Comparison of ENCODE assay signal across 8 cellular contexts in genomic region chr16:70576431-70577255, GRCh38. TPM values are rescaled to one million over a fixed set of nuclear protein-coding genes. Genes with fewer than 3 reads are reported as not detected.
DNase-seq lines count a peak whose midpoint lies in the region; ATAC-seq and TF ChIP-seq lines count a peak whose summit lies in the region.

No MANE protein-coding gene starts in this region.

- no peak overlapping the region for H3K4me3 Mint-ChIP-seq in activated T-helper 17 cell treated with anti-CD3 and anti-CD28 coated beads, Interleukin-2, amount 50 U/mL, for 72 hours

- intact Hi-C loops in right lobe of liver (cut with DNase I), result no loop called here

- H3K4me1 ChIP-seq in right lobe of liver, result peaks cover 0 to 25% (median 0%) of the 10 kb centered on the region in 4 donors

- H3K27me3 ChIP-seq in right lobe of liver, result no peaks in the 10 kb centered on the region

- no peaks in the 10 kb centered on the region for H3K9me3 Mint-ChIP-seq in activated T-helper 17 cell treated with anti-CD3 and anti-CD28 coated beads, Interleukin-2, amount 50 U/mL, for 72 hours

- TF ChIP-seq CTCF in right lobe of liver (IDR thresholded peaks at IDR 0.05), result no peak

- peaks cover 33% of the 10 kb centered on the region for H3K36me3 Mint-ChIP-seq in activated T-helper 17 cell treated with anti-CD3 and anti-CD28 coated beads, Interleukin-2, amount 50 U/mL, for 72 hours (ENCODE audit: low read depth)

- H3K4me3 ChIP-seq in right lobe of liver, result no peak overlapping the region

- peaks cover 2 to 18% (median 7%) of the 10 kb centered on the region in 4 donors for H3K36me3 ChIP-seq in right lobe of liver

- peak overlapping the region; percentile 31 for H3K27ac Mint-ChIP-seq in activated T-helper 17 cell treated with anti-CD3 and anti-CD28 coated beads, Interleukin-2, amount 50 U/mL, for 72 hours

- H3K9me3 ChIP-seq in right lobe of liver, result no peaks in the 10 kb centered on the region

- DNase-seq in NOMO-1 (lab: John Stamatoyannopoulos, UW; ENCODE audit: unreplicated experiment in 2 of 2) (peak; percentile 25 to 35), NOMO-1 treated with dmso at 0.1 percent for 144 hours (lab: John Stamatoyannopoulos, UW; ENCODE audit: unreplicated experiment) (no peak), HT1080 (ENCODE audit: low read depth) (peak; percentile 58), right lobe of liver (no peak), NCI-H128 (lab: John Stamatoyannopoulos, UW; ENCODE audit: unreplicated experiment) (no peak), iPS-NIHi7 (ENCODE audit: extremely low spot score) (no peak)

- TF ChIP-seq POLR2A in right lobe of liver (IDR thresholded peaks at IDR 0.05), result no peak

- WGBS in right lobe of liver (ENCODE audit: insufficient coverage, low coverage, low lambda C conversion rate, missing lambda C conversion rate), result 54% methylated on average over 9 of the region's 10 CpGs

- no peaks in the 10 kb centered on the region for H3K27me3 Mint-ChIP-seq in activated T-helper 17 cell treated with anti-CD3 and anti-CD28 coated beads, Interleukin-2, amount 50 U/mL, for 72 hours

- H3K27ac ChIP-seq in right lobe of liver, result peak overlapping the region in 1 of 3 donors; percentile 15

- peaks cover 16% of the 10 kb centered on the region for H3K4me1 Mint-ChIP-seq in activated T-helper 17 cell treated with anti-CD3 and anti-CD28 coated beads, Interleukin-2, amount 50 U/mL, for 72 hours

- ATAC-seq in GM21619 (IDR thresholded peaks at IDR 0.05; ENCODE audit: unreplicated experiment) (peak; percentile 91), right lobe of liver (peak; percentile 45 to 73 (median 58))
- peak; percentile 66 for ATAC-seq in activated T-helper 17 cell treated with anti-CD3 and anti-CD28 coated beads, Interleukin-2, amount 50 U/mL, for 72 hours (replicated peaks)

RNA-seq across cellular contexts. Expression of gene SF3B3, which starts 53.0 kb away (rescaled TPM):
- 152 and 267 TPM in 2 replicates for total RNA-seq in HT1080 (2014; rRNA removed; shearing (Covaris generic))
- polyA plus RNA-seq in HT1080 (2015; cell fraction: cytosol; rRNA removed), result 171 and 196 TPM in 2 replicates
- 609 and 663 TPM in 2 replicates for polyA plus RNA-seq in HT1080 (2015; cell fraction: nucleus; rRNA removed)
- 100 to 1,000 TPM; 343 to 576 TPM for total RNA-seq in activated T-helper 17 cell treated with anti-CD3 and anti-CD28 coated beads, Interleukin-2, amount 50 U/mL, for 72 hours
- total RNA-seq in right lobe of liver, result 100 to 1,000 TPM in 1 of 6 experiments, 10 to 100 TPM in 5; 51.4 to 110 (median 90.7) TPM

RNA-seq across cellular contexts. Expression of gene COG4, which starts 53.3 kb away (rescaled TPM):
- 52.8 and 63.4 TPM in 2 replicates for total RNA-seq in HT1080 (2014; rRNA removed; shearing (Covaris generic))
- polyA plus RNA-seq in HT1080 (2015; cell fraction: cytosol; rRNA removed), result 30.6 and 42.5 TPM in 2 replicates
- 79.3 and 95.0 TPM in 2 replicates for polyA plus RNA-seq in HT1080 (2015; cell fraction: nucleus; rRNA removed)
- 10 to 100 TPM; 31.2 to 31.5 TPM for total RNA-seq in activated T-helper 17 cell treated with anti-CD3 and anti-CD28 coated beads, Interleukin-2, amount 50 U/mL, for 72 hours
- total RNA-seq in right lobe of liver, result 10 to 100 TPM; 24.5 to 32.9 (median 30.7) TPM

Comparison
In these comparisons a context has a peak if more than half of its experiments do, and no peak if none do; other contexts are left out.
1. DNase-seq: peak in NOMO-1 (2 of 2) and HT1080 (single experiment); none in NOMO-1 treated with dmso at 0.1 percent for 144 hours (single experiment), right lobe of liver (0 of 3), NCI-H128 (single experiment) and iPS-NIHi7 (single experiment).
2. Peak in every context shown above with its lines, with median percentiles within 50 percentile points of each other: ATAC-seq.